ENCODE assay signal across 23 cellular contexts in genomic region chr5:137370511-137371071, GRCh38.
DNase-seq lines count a peak whose midpoint lies in the region; ATAC-seq, FAIRE-seq and TF ChIP-seq lines count a peak whose summit lies in the region.
"Had no signal": no experiment of that assay in that cellular context is flagged by ENCODE, and none has a peak within 500 bp of the region (broad histone marks: within the 10 kb centered on the region; RNA-seq: fewer than 3 reads in every experiment).

No MANE protein-coding gene starts in this region.

- H3K27me3 Mint-ChIP-seq in osteocyte (ENCODE audit: unreplicated experiment), result no peaks in the 10 kb centered on the region
- H3K27me3 Mint-ChIP-seq in activated naive CD8-positive, alpha-beta T cell treated with anti-CD3 and anti-CD28 coated beads, Interleukin-2, amount 50 U/mL, for 24 hours, result no peaks in the 10 kb centered on the region

- H3K4me3 Mint-ChIP-seq in osteocyte (ENCODE audit: unreplicated experiment), result no peak overlapping the region
- H3K4me3 Mint-ChIP-seq in activated naive CD8-positive, alpha-beta T cell treated with anti-CD3 and anti-CD28 coated beads, Interleukin-2, amount 50 U/mL, for 24 hours, result no peak overlapping the region
- H3K4me3 Mint-ChIP-seq: activated naive CD8-positive, alpha-beta T cell treated with anti-CD3 and anti-CD28 coated beads, Interleukin-2, amount 10 ng/mL, durations not matched to agents 7 days and 5 days; CD4-positive, CD25-positive, alpha-beta regulatory T cell; H9; T-helper 1 cell treated with Interleukin-12 subunit alpha and Interleukin-12 subunit beta and Interleukin-4 antibody, amounts not matched to agents 30 μg/mL and 1 μg/mL, for 36 hours had no signal

- ATAC-seq in activated naive CD8-positive, alpha-beta T cell treated with anti-CD3 and anti-CD28 coated beads, Interleukin-2, amount 50 U/mL, for 24 hours, result no peak

- no peak for TF ChIP-seq POLR2A in H54 (IDR thresholded peaks at IDR 0.05; ENCODE audit: low read depth, low read length)

- POLR2A ChIA-PET in BJ (lab: Charles Lee), result no interaction called here

- H3K27ac Mint-ChIP-seq in osteocyte (ENCODE audit: unreplicated experiment), result peak overlapping the region; percentile 84
- H3K27ac Mint-ChIP-seq in activated naive CD8-positive, alpha-beta T cell treated with anti-CD3 and anti-CD28 coated beads, Interleukin-2, amount 50 U/mL, for 24 hours, result no peak overlapping the region
- H3K27ac Mint-ChIP-seq: activated naive CD8-positive, alpha-beta T cell treated with anti-CD3 and anti-CD28 coated beads, Interleukin-2, amount 10 ng/mL, durations not matched to agents 7 days and 5 days; activated T-helper 2 cell treated with anti-CD3 and anti-CD28 coated beads, Interferon-gamma antibody, Interleukin-2, Interleukin-4, amounts not matched to agents 10 μg/mL and 5 μg/mL and 100 μg/mL, durations not matched to agents 14 hours and 24 hours and 36 hours; H9; T-helper 1 cell treated with Interleukin-12 subunit alpha and Interleukin-12 subunit beta and Interleukin-4 antibody, amounts not matched to agents 30 μg/mL and 1 μg/mL, for 36 hours had no signal

- H3K36me3 Mint-ChIP-seq in osteocyte (ENCODE audit: unreplicated experiment), result peaks cover 7% of the 10 kb centered on the region
- H3K36me3 Mint-ChIP-seq in activated naive CD8-positive, alpha-beta T cell treated with anti-CD3 and anti-CD28 coated beads, Interleukin-2, amount 50 U/mL, for 24 hours (ENCODE audit: low read depth), result no peaks in the 10 kb centered on the region
- H3K36me3 Mint-ChIP-seq: activated naive CD8-positive, alpha-beta T cell treated with anti-CD3 and anti-CD28 coated beads, Interleukin-2, amount 10 ng/mL, durations not matched to agents 7 days and 5 days; CD4-positive, CD25-positive, alpha-beta regulatory T cell had no signal

- peaks cover 67% of the 10 kb centered on the region for H3K4me1 Mint-ChIP-seq in osteocyte (ENCODE audit: unreplicated experiment)
- no peaks in the 10 kb centered on the region for H3K4me1 Mint-ChIP-seq in activated naive CD8-positive, alpha-beta T cell treated with anti-CD3 and anti-CD28 coated beads, Interleukin-2, amount 50 U/mL, for 24 hours
- H3K4me1 Mint-ChIP-seq: activated naive CD8-positive, alpha-beta T cell treated with anti-CD3 and anti-CD28 coated beads, Interleukin-2, amount 10 ng/mL, durations not matched to agents 7 days and 5 days; CD4-positive, CD25-positive, alpha-beta regulatory T cell had no signal

- no peaks in the 10 kb centered on the region for H3K27me3 ChIP-seq in BJ (ENCODE audit: control insufficient read depth, insufficient read depth, low read length)
- H3K27me3 ChIP-seq: brain microvascular endothelial cell, colonic mucosa, SJSA1 had no signal

- CTCF ChIA-PET in BJ (lab: Yijun Ruan, JAX), result interaction anchor here (0.6 to 2.1 kb wide), 8 partner anchors 13 to 833 kb away, joined by 3 to 4 read pairs (median 3); partner anchors contain the start of gene SPOCK1

- H3K4me3 ChIP-seq in BJ (ENCODE audit: low read depth, low read length) (no peak overlapping the region), epithelial cell of esophagus (ENCODE audit: low read length) (no peak overlapping the region)
- H3K4me3 ChIP-seq: colonic mucosa, SJSA1 had no signal

- DNase-seq in BJ (ENCODE audit: low read depth), result peak; percentile 51
- peak; percentile 57 for DNase-seq in RCC 7860 (ENCODE audit: low spot score)
- peak; percentile 51 for DNase-seq in epithelial cell of esophagus (ENCODE audit: low read depth)
- no peak for DNase-seq in osteocyte (ENCODE audit: extremely low spot score, unreplicated experiment)
- no peak for DNase-seq in activated naive CD8-positive, alpha-beta T cell treated with anti-CD3 and anti-CD28 coated beads, Interleukin-2, amount 50 U/mL, for 24 hours
- no peak for DNase-seq in H54 (ENCODE audit: insufficient read length, low spot score)
- no peak for DNase-seq in hippocampal formation (lab: John Stamatoyannopoulos, UW)
- DNase-seq in NK-92 (lab: John Stamatoyannopoulos, UW; ENCODE audit: unreplicated experiment), result no peak
- DNase-seq: activated CD8-positive, alpha-beta memory T cell treated with anti-CD3 and anti-CD28 coated beads, Interleukin-2, amount 50 U/mL, for 4 hours; activated naive CD8-positive, alpha-beta T cell treated with anti-CD3 and anti-CD28 coated beads, Interleukin-2, amount 10 ng/mL, durations not matched to agents 7 days and 5 days; brain microvascular endothelial cell; CD4-positive, CD25-positive, alpha-beta regulatory T cell; colonic mucosa; H9; IMR-90; MM.1S; NCI-H146; NCI-H748 treated with DMSO at 0.1 percent for 48 hours; WERI-Rb-1 had no signal

- TF ChIP-seq CTCF in BJ (IDR thresholded peaks at IDR 0.05; ENCODE audit: insufficient read depth, low read depth, low read length) (no peak), epithelial cell of esophagus (IDR thresholded peaks at IDR 0.05; ENCODE audit: insufficient read depth, low read depth, low read length, missing control alignments) (no peak), osteocyte (IDR thresholded peaks at IDR 0.05) (no peak)

- no peaks in the 10 kb centered on the region for H3K9me3 Mint-ChIP-seq in osteocyte (ENCODE audit: unreplicated experiment)
- H3K9me3 Mint-ChIP-seq in activated naive CD8-positive, alpha-beta T cell treated with anti-CD3 and anti-CD28 coated beads, Interleukin-2, amount 50 U/mL, for 24 hours, result no peaks in the 10 kb centered on the region
- H3K9me3 Mint-ChIP-seq: activated naive CD8-positive, alpha-beta T cell treated with anti-CD3 and anti-CD28 coated beads, Interleukin-2, amount 10 ng/mL, durations not matched to agents 7 days and 5 days; activated T-helper 2 cell treated with anti-CD3 and anti-CD28 coated beads, Interferon-gamma antibody, Interleukin-2, Interleukin-4, amounts not matched to agents 10 μg/mL and 5 μg/mL and 100 μg/mL, durations not matched to agents 14 hours and 24 hours and 36 hours; H9; T-helper 1 cell treated with Interleukin-12 subunit alpha and Interleukin-12 subunit beta and Interleukin-4 antibody, amounts not matched to agents 30 μg/mL and 1 μg/mL, for 36 hours had no signal

- FAIRE-seq in RCC 7860 (lab: Jason Lieb, UNC) (peak; percentile 73), H54 (lab: Jason Lieb, UNC) (no peak)
- FAIRE-seq: urothelium cell line had no signal

- H3K36me3 ChIP-seq in BJ (ENCODE audit: control insufficient read depth, insufficient read depth, low read length), result no peaks in the 10 kb centered on the region
- H3K36me3 ChIP-seq: brain microvascular endothelial cell, colonic mucosa, SJSA1, WERI-Rb-1 had no signal

Comparison
In these comparisons a context has a peak if more than half of its experiments do, and no peak if none do; other contexts are left out.
1. DNase-seq: peak in BJ (single experiment), RCC 7860 (single experiment) and epithelial cell of esophagus (single experiment); none in osteocyte (single experiment), activated naive CD8-positive, alpha-beta T cell treated with anti-CD3 and anti-CD28 coated beads, Interleukin-2, amount 50 U/mL, for 24 hours (single experiment), H54 (single experiment), hippocampal formation (0 of 2) and NK-92 (single experiment).